ENCODE assay signal across 17 cellular contexts in genomic region chr15:40247406-40247971, GRCh38. TPM values are rescaled to one million over a fixed set of nuclear protein-coding genes. Genes with fewer than 3 reads are reported as not detected.
DNase-seq lines count a peak whose midpoint lies in the region; ATAC-seq and TF ChIP-seq lines count a peak whose summit lies in the region.
"Had no signal": no experiment of that assay in that cellular context is flagged by ENCODE, and none has a peak within 500 bp of the region (broad histone marks: within the 10 kb centered on the region; RNA-seq: fewer than 3 reads in every experiment).

No MANE protein-coding gene starts in this region.

- CTCF ChIA-PET in RWPE1 (lab: Yijun Ruan, JAX): interaction anchor here (1.1 to 1.8 kb wide), 2 partner anchors 28 to 30 kb away, joined by 6 read pairs; no protein-coding TSS in a partner anchor

- no peak for TF ChIP-seq CTCF in RWPE1 (conservative IDR thresholded peaks at IDR 0.05; ENCODE audit: low read depth)
- no peak for TF ChIP-seq CTCF in suprapubic skin (IDR thresholded peaks at IDR 0.05)

- peak in 1 of 2 donors; percentile 29 for ATAC-seq in natural killer cell treated with Interleukin-12 subunit alpha and Interleukin-12 subunit beta and Interleukin-15 and Interleukin-18, amount 100 ng/mL, for 72 hours
- ATAC-seq in GM18907 (IDR thresholded peaks at IDR 0.05; ENCODE audit: unreplicated experiment): no peak
- ATAC-seq: GM23338 had no signal

- H3K36me3 Mint-ChIP-seq in natural killer cell treated with Interleukin-12 subunit alpha and Interleukin-12 subunit beta and Interleukin-15 and Interleukin-18, amount 100 ng/mL, for 72 hours: no peaks in the 10 kb centered on the region

- H3K27ac ChIP-seq in RWPE1 (peak overlapping the region; percentile 84), suprapubic skin (no peak overlapping the region)

- no peak overlapping the region for H3K27ac Mint-ChIP-seq in natural killer cell treated with Interleukin-12 subunit alpha and Interleukin-12 subunit beta and Interleukin-15 and Interleukin-18, amount 100 ng/mL, for 72 hours
- H3K27ac Mint-ChIP-seq: GM23338 had no signal

- 72% methylated on average over 9 of the region's 12 CpGs for WGBS in suprapubic skin

- no peaks in the 10 kb centered on the region for H3K36me3 ChIP-seq in suprapubic skin
- H3K36me3 ChIP-seq: MG63 had no signal

- no peaks in the 10 kb centered on the region for H3K9me3 Mint-ChIP-seq in natural killer cell treated with Interleukin-12 subunit alpha and Interleukin-12 subunit beta and Interleukin-15 and Interleukin-18, amount 100 ng/mL, for 72 hours
- H3K9me3 Mint-ChIP-seq: GM23338 had no signal

- H3K4me3 Mint-ChIP-seq in natural killer cell treated with Interleukin-12 subunit alpha and Interleukin-12 subunit beta and Interleukin-15 and Interleukin-18, amount 100 ng/mL, for 72 hours: no peak overlapping the region
- H3K4me3 Mint-ChIP-seq: GM23338 had no signal

- no peaks in the 10 kb centered on the region for H3K27me3 ChIP-seq in suprapubic skin
- H3K27me3 ChIP-seq: MG63 had no signal

- POLR2A ChIA-PET in RWPE1 (lab: Yijun Ruan, JAX; ENCODE audit: low non-redundant PET): no interaction called here

- H3K4me3 ChIP-seq in suprapubic skin: no peak overlapping the region
- H3K4me3 ChIP-seq: GM23338, MG63 had no signal

- TF ChIP-seq EP300 in suprapubic skin (IDR thresholded peaks at IDR 0.05): no peak

- H3K27me3 Mint-ChIP-seq in natural killer cell treated with Interleukin-12 subunit alpha and Interleukin-12 subunit beta and Interleukin-15 and Interleukin-18, amount 100 ng/mL, for 72 hours: peaks cover 0 to 8% of the 10 kb centered on the region in 2 donors

- peaks cover 80% of the 10 kb centered on the region for H3K4me1 ChIP-seq in suprapubic skin

- DNase-seq in RWPE1 (ENCODE audit: low spot score): no peak
- peak; percentile 55 to 71 for DNase-seq in erythroblast (lab: John Stamatoyannopoulos, UW)
- peak; percentile 45 for DNase-seq in natural killer cell treated with Interleukin-12 subunit alpha and Interleukin-12 subunit beta and Interleukin-15 and Interleukin-18, amount 100 ng/mL, for 72 hours (ENCODE audit: low spot score)
- DNase-seq in suprapubic skin (ENCODE audit: low spot score in 2 of 2): peak; percentile 40 to 69
- DNase-seq in iPS-NIHi7 (ENCODE audit: extremely low spot score): no peak
- no peak for DNase-seq in dedifferentiated amniotic fluid mesenchymal stem cell (ENCODE audit: extremely low spot score)
- DNase-seq: ACHN, COR-L47, Kasumi-1, MG63, NCI-H1092, NCI-H1436 treated with DMSO at 0.1 percent for 48 hours, NCI-H2029, NCI-H526 had no signal

- H3K9me3 ChIP-seq in suprapubic skin: no peaks in the 10 kb centered on the region
- H3K9me3 ChIP-seq: MG63 had no signal

- peaks cover 0 to 5% of the 10 kb centered on the region in 2 donors for H3K4me1 Mint-ChIP-seq in natural killer cell treated with Interleukin-12 subunit alpha and Interleukin-12 subunit beta and Interleukin-15 and Interleukin-18, amount 100 ng/mL, for 72 hours (ENCODE audit: low read depth in 2 of 2)

- TF ChIP-seq POLR2A in erythroblast (IDR thresholded peaks at IDR 0.05; ENCODE audit: low read length): no peak
- no peak for TF ChIP-seq POLR2A in suprapubic skin (IDR thresholded peaks at IDR 0.05)

RNA-seq across cellular contexts. Expression of gene PAK6, which starts 8.6 kb away (rescaled TPM):
- total RNA-seq in natural killer cell treated with Interleukin-12 subunit alpha and Interleukin-12 subunit beta and Interleukin-15 and Interleukin-18, amount 100 ng/mL, for 72 hours: 1 to 10 TPM; 1.9 to 2.9 TPM
- 100 to 1,000 TPM in 1 of 4 donors, 10 to 100 TPM in 3; 71.7 to 145 (median 79.2) TPM for total RNA-seq in suprapubic skin
- total RNA-seq: SK-MEL-5 had no signal

RNA-seq across cellular contexts. Expression of gene ANKRD63, which starts 35.4 kb away (rescaled TPM):
- total RNA-seq in natural killer cell treated with Interleukin-12 subunit alpha and Interleukin-12 subunit beta and Interleukin-15 and Interleukin-18, amount 100 ng/mL, for 72 hours: not detected
- total RNA-seq in suprapubic skin: not detected

Comparison
In these comparisons a context has a peak if more than half of its experiments do, and no peak if none do; other contexts are left out.
1. DNase-seq: peak in erythroblast (2 of 2), natural killer cell treated with Interleukin-12 subunit alpha and Interleukin-12 subunit beta and Interleukin-15 and Interleukin-18, amount 100 ng/mL, for 72 hours (single experiment) and suprapubic skin (2 of 2); none in RWPE1 (single experiment), iPS-NIHi7 (single experiment) and dedifferentiated amniotic fluid mesenchymal stem cell (single experiment).
2. RNA of gene PAK6, which starts 8.6 kb away (total RNA-seq): 71.7 to 145 TPM in suprapubic skin; 1.9 to 2.9 TPM in natural killer cell treated with Interleukin-12 subunit alpha and Interleukin-12 subunit beta and Interleukin-15 and Interleukin-18, amount 100 ng/mL, for 72 hours; every median in the first group is over 10 times any median in the second.